ENCODE assay signal across 12 cellular contexts in the genomic region with DNA sequence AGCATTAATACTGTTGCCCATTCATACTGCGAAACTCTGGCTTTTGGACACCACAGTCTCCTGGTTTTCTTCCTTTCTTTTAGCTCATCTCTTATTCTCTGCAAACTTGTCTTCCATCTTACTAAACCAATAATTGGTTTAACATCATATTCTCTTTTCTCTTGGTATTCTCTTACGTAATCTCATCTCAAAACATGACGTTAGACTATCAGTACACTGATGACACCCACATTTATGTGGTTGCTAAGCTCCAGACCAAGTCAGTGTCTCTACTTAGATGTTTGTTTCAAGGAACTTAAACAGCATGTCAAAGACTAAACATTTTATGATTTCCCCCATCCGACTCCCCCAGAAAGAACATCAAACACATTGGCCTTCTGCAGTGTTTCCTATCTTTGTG. TPM values are rescaled to one million over a fixed set of nuclear protein-coding genes. Genes with fewer than 3 reads are reported as not detected.
DNase-seq lines count a peak whose midpoint lies in the region; ATAC-seq, FAIRE-seq and TF ChIP-seq lines count a peak whose summit lies in the region.
"Had no signal": no experiment of that assay in that cellular context is flagged by ENCODE, and none has a peak within 500 bp of the region (broad histone marks: within the 10 kb centered on the region; RNA-seq: fewer than 3 reads in every experiment).

No MANE protein-coding gene starts in this region.

- FAIRE-seq in endothelial cell of umbilical vein (lab: Jason Lieb, UNC): no peak

- H3K4me3 ChIP-seq in OCI-LY1 (ENCODE audit: low read depth, low read length, poor library complexity, severe bottlenecking) (no peak overlapping the region), endothelial cell of umbilical vein (replicated peaks in 1 of 3; ENCODE audit: insufficient read depth in 1 of 3, low read depth in 1 of 3, low read length in 3 of 3) (no peak overlapping the region)

- H3F3A ChIP-seq in OCI-LY1 (ENCODE audit: insufficient read depth, low read length): no peaks in the 10 kb centered on the region

- CTCF ChIA-PET in activated CD4-positive, alpha-beta T cell treated with anti-CD3 and anti-CD28 coated beads, Interleukin-2, amount 10 ng/mL, durations not matched to agents 7 days and 5 days (lab: Charles Lee): interaction anchor here (1.6 kb wide), 1 partner anchor 17 kb away, joined by 3 read pairs; no protein-coding TSS in a partner anchor
- CTCF ChIA-PET in endothelial cell of umbilical vein (lab: Charles Lee): interaction anchor here (0.7 to 1.7 kb wide), 2 partner anchors 17 to 27 kb away, joined by 4 read pairs; no protein-coding TSS in a partner anchor

- peaks cover 46% of the 10 kb centered on the region for H3K36me3 Mint-ChIP-seq in activated CD4-positive, alpha-beta T cell treated with anti-CD3 and anti-CD28 coated beads, Interleukin-2, amount 10 ng/mL, durations not matched to agents 7 days and 5 days (ENCODE audit: low read depth)
- peaks cover 29% of the 10 kb centered on the region for H3K36me3 Mint-ChIP-seq in progenitor cell of endocrine pancreas (ENCODE audit: insufficient read depth)

- peaks cover 26% of the 10 kb centered on the region for H3K4me1 Mint-ChIP-seq in activated CD4-positive, alpha-beta T cell treated with anti-CD3 and anti-CD28 coated beads, Interleukin-2, amount 10 ng/mL, durations not matched to agents 7 days and 5 days
- H3K4me1 Mint-ChIP-seq in progenitor cell of endocrine pancreas (ENCODE audit: low read depth): peaks cover 25% of the 10 kb centered on the region

- H3K27me3 Mint-ChIP-seq in activated CD4-positive, alpha-beta T cell treated with anti-CD3 and anti-CD28 coated beads, Interleukin-2, amount 10 ng/mL, durations not matched to agents 7 days and 5 days: no peaks in the 10 kb centered on the region
- no peaks in the 10 kb centered on the region for H3K27me3 Mint-ChIP-seq in progenitor cell of endocrine pancreas

- H3K27me3 ChIP-seq in OCI-LY1 (ENCODE audit: insufficient read depth, low read length) (no peaks in the 10 kb centered on the region), endothelial cell of umbilical vein (ENCODE audit: control insufficient read depth in 2 of 2, insufficient read depth in 2 of 2, low read length in 2 of 2) (peaks cover 0 to 5% of the 10 kb centered on the region in 2 experiments)

- peaks cover 52% of the 10 kb centered on the region for H3K36me3 ChIP-seq in OCI-LY1 (ENCODE audit: insufficient read depth, low read length)
- peaks cover 6 to 12% of the 10 kb centered on the region in 2 experiments for H3K36me3 ChIP-seq in endothelial cell of umbilical vein (ENCODE audit: control insufficient read depth in 2 of 2, extremely low read depth in 1 of 2, insufficient read depth in 2 of 2, low read length in 2 of 2)

- H3K27ac Mint-ChIP-seq in activated CD4-positive, alpha-beta T cell treated with anti-CD3 and anti-CD28 coated beads, Interleukin-2, amount 10 ng/mL, durations not matched to agents 7 days and 5 days: peak overlapping the region; percentile 3
- H3K27ac Mint-ChIP-seq in progenitor cell of endocrine pancreas: peak overlapping the region; percentile 21

- H3K9me3 Mint-ChIP-seq in activated CD4-positive, alpha-beta T cell treated with anti-CD3 and anti-CD28 coated beads, Interleukin-2, amount 10 ng/mL, durations not matched to agents 7 days and 5 days: peaks cover 19% of the 10 kb centered on the region
- H3K9me3 Mint-ChIP-seq in progenitor cell of endocrine pancreas (ENCODE audit: low read depth): peaks cover 10% of the 10 kb centered on the region

- DNase-seq in activated CD4-positive, alpha-beta T cell treated with anti-CD3 and anti-CD28 coated beads, Interleukin-2, amount 10 ng/mL, durations not matched to agents 7 days and 5 days: no peak
- DNase-seq in activated CD4-positive, alpha-beta T cell treated with anti-CD3 and anti-CD28 coated beads, Interleukin-2, amount 50 U/mL, for 1 hour: no peak
- DNase-seq in endothelial cell of umbilical vein (ENCODE audit: low read depth, low spot score) (no peak), progenitor cell of endocrine pancreas (ENCODE audit: low spot score, unreplicated experiment) (no peak), NCI-H2227 treated with DMSO at 0.1 percent for 48 hours (lab: John Stamatoyannopoulos, UW) (no peak), SHP77 (lab: John Stamatoyannopoulos, UW) (no peak)
- DNase-seq: effector CD4-positive, alpha-beta T cell; HCEC 1CT; stimulated activated CD4-positive, alpha-beta T cell treated with anti-CD3 and anti-CD28 coated beads, Interleukin-4, amount 100 ng/mL, for 24 hours; T1000 had no signal

- H3K9me1 ChIP-seq in endothelial cell of umbilical vein (replicated peaks; ENCODE audit: control insufficient read depth, extremely low read depth, insufficient read depth, low read length): no peaks in the 10 kb centered on the region

- H3K4me1 ChIP-seq in OCI-LY1 (ENCODE audit: insufficient read depth, low read length, severe bottlenecking) (peaks cover 16% of the 10 kb centered on the region), endothelial cell of umbilical vein (ENCODE audit: control insufficient read depth, extremely low read depth, insufficient read depth, low read length) (peaks cover 14% of the 10 kb centered on the region)

- H3K9ac ChIP-seq in OCI-LY1 (ENCODE audit: low read length) (no peak overlapping the region), endothelial cell of umbilical vein (replicated peaks; ENCODE audit: extremely low read depth, insufficient read depth, low read length) (no peak overlapping the region)

- peak overlapping the region; percentile 74 for H3K4me2 ChIP-seq in OCI-LY1 (ENCODE audit: low read length)
- H3K4me2 ChIP-seq in endothelial cell of umbilical vein (ENCODE audit: insufficient read depth, low read length): peak overlapping the region; percentile 66

- POLR2A ChIA-PET in activated CD4-positive, alpha-beta T cell treated with anti-CD3 and anti-CD28 coated beads, Interleukin-2, amount 10 ng/mL, durations not matched to agents 7 days and 5 days (lab: Charles Lee): no interaction called here
- POLR2A ChIA-PET in endothelial cell of umbilical vein (lab: Charles Lee): no interaction called here

- ATAC-seq in HG02884 (IDR thresholded peaks at IDR 0.05; ENCODE audit: unreplicated experiment): no peak

- intact Hi-C loops in endothelial cell of umbilical vein (cut with micrococcal nuclease): no loop called here

- BruUV-seq in endothelial cell of umbilical vein (replicated peaks; lab: Mats Ljungman, UMichigan): no TSS peak

- peaks cover 7% of the 10 kb centered on the region; the same call in 1 of the 2 replicates for H3K9me3 ChIP-seq in OCI-LY1 (ENCODE audit: low read length)
- H3K9me3 ChIP-seq in endothelial cell of umbilical vein (replicated peaks; ENCODE audit: control insufficient read depth, insufficient read depth, low read length): no peaks in the 10 kb centered on the region

- H2AFZ ChIP-seq in OCI-LY1 (ENCODE audit: low read length): no peak overlapping the region
- no peak overlapping the region for H2AFZ ChIP-seq in endothelial cell of umbilical vein (ENCODE audit: low read depth, low read length)

- H3K79me2 ChIP-seq in OCI-LY1 (ENCODE audit: insufficient read depth, low read length) (peaks cover 41% of the 10 kb centered on the region), endothelial cell of umbilical vein (ENCODE audit: control insufficient read depth, insufficient read depth, low read length) (peaks cover 55% of the 10 kb centered on the region)

- dilution Hi-C loops in endothelial cell of umbilical vein (cut with MboI; ENCODE audit: extremely low pct_ligation_motif_present, low sequenced_read_pairs): no loop called here

- H4K20me1 ChIP-seq in OCI-LY1 (ENCODE audit: insufficient read depth, low read length) (no peaks in the 10 kb centered on the region), endothelial cell of umbilical vein (replicated peaks; ENCODE audit: control insufficient read depth, extremely low read depth, insufficient read depth, low read length) (peaks cover 7% of the 10 kb centered on the region)

- peak overlapping the region; percentile 82 for H3K4me3 Mint-ChIP-seq in activated CD4-positive, alpha-beta T cell treated with anti-CD3 and anti-CD28 coated beads, Interleukin-2, amount 10 ng/mL, durations not matched to agents 7 days and 5 days
- H3K4me3 Mint-ChIP-seq in progenitor cell of endocrine pancreas (ENCODE audit: low read depth): peak overlapping the region; percentile 86

- no peak overlapping the region for H3K27ac ChIP-seq in OCI-LY1 (ENCODE audit: low read depth, low read length, poor library complexity, severe bottlenecking)
- H3K27ac ChIP-seq in endothelial cell of umbilical vein (ENCODE audit: insufficient read depth, low read depth, low read length): no peak overlapping the region

- no peak for TF ChIP-seq POLR2A in endothelial cell of umbilical vein (IDR thresholded peaks at IDR 0.05; ENCODE audit: low read depth, low read length)

- TF ChIP-seq CTCF in OCI-LY1 (IDR thresholded peaks at IDR 0.05; ENCODE audit: low read length): no peak
- no peak for TF ChIP-seq CTCF in endothelial cell of umbilical vein (IDR thresholded peaks at IDR 0.05; ENCODE audit: extremely low read depth in 1 of 2, insufficient read depth in 1 of 2, low read depth in 1 of 2, low read length in 2 of 2)
- no peak for TF ChIP-seq CTCF in progenitor cell of endocrine pancreas (IDR thresholded peaks at IDR 0.05; ENCODE audit: unreplicated experiment)

- no peaks in the 10 kb centered on the region for H3K9me2 ChIP-seq in OCI-LY1 (ENCODE audit: low read depth, low read length)

TF ChIP-seq in endothelial cell of umbilical vein, 7 proteins besides CTCF, POLR2A, EP300 and RAD21:
- TF ChIP-seq, protein P1, sequence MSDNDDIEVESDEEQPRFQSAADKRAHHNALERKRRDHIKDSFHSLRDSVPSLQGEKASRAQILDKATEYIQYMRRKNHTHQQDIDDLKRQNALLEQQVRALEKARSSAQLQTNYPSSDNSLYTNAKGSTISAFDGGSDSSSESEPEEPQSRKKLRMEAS (IDR thresholded peaks at IDR 0.05; ENCODE audit: insufficient read depth, insufficient read length): no peak
- TF ChIP-seq POLR2AphosphoS5 (IDR thresholded peaks at IDR 0.05; ENCODE audit: insufficient read depth, low read depth, low read length): no peak

RNA-seq across cellular contexts. Expression of gene PRRC1, which starts 2.1 kb away (rescaled TPM):
- 10 to 100 TPM; 39.4 to 50.8 TPM for total RNA-seq in activated CD4-positive, alpha-beta T cell treated with anti-CD3 and anti-CD28 coated beads, Interleukin-2, amount 10 ng/mL, durations not matched to agents 7 days and 5 days
- total RNA-seq in endothelial cell of umbilical vein (72.7 and 77.6 TPM in 2 replicates), progenitor cell of endocrine pancreas (80.9 and 87.1 TPM in 2 replicates)
- 64.4 and 65.8 TPM in 2 replicates for polyA plus RNA-seq in endothelial cell of umbilical vein
- polyA plus RNA-seq in endothelial cell of umbilical vein (2011; cell fraction: cytosol; rRNA removed): 37.4 and 39.0 TPM in 2 replicates
- polyA plus RNA-seq in endothelial cell of umbilical vein (2011; cell fraction: nucleus; rRNA removed): 63.1 and 66.2 TPM in 2 replicates
- polyA plus RNA-seq in endothelial cell of umbilical vein (2012): 53.1 and 59.0 TPM in 2 replicates
- 244 and 267 TPM in 2 replicates for polyA minus RNA-seq in endothelial cell of umbilical vein
- 30.3 TPM for polyA minus RNA-seq in endothelial cell of umbilical vein (2011; cell fraction: cytosol; rRNA and poly(A)+ RNA removed)
- 73.1 and 114 TPM in 2 replicates for polyA minus RNA-seq in endothelial cell of umbilical vein (2011; cell fraction: nucleus; rRNA and poly(A)+ RNA removed)
